1 cellular context compared by ENCODE assay signal in the genomic region with DNA sequence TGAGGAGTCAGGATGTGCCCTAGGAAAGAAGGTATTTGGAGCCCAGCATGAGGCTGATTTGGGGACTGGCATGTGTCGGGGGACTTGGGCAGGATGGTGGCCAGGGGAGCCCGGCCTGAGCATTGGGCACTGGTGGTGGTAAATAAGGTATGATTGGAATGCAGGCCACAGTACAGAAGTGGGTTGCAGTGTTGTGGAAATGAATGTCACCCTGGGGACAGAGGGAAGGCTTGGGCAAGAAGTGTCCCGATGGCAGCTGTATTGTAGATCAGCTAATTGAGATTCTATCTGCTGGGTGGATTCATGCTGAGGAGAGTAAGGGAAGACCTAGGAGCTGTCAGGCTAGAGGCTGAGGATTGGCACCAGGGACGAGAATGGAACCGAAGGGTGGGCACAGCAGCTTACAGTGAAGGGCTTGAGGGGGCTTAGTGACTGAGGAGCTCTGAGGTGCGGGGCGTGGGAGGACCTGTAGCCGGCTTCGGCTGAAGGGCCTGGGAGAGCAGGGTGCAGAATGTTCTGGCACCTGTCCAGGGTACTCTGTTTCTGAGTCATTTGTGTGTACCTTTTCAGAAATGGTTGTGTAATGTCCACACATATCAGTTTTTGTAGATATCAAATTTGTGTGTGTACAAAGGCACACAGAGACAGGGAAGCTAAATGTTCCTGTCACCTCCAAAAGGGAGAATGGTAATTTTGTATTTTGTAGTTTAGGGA.
TF ChIP-seq lines count a peak whose summit lies in the region.

No MANE protein-coding gene starts in this region.

TF ChIP-seq in HepG2, 621 proteins besides CTCF, POLR2A, EP300 and RAD21 (continued from another document and continues in another):
- TF ChIP-seq, protein P1, sequence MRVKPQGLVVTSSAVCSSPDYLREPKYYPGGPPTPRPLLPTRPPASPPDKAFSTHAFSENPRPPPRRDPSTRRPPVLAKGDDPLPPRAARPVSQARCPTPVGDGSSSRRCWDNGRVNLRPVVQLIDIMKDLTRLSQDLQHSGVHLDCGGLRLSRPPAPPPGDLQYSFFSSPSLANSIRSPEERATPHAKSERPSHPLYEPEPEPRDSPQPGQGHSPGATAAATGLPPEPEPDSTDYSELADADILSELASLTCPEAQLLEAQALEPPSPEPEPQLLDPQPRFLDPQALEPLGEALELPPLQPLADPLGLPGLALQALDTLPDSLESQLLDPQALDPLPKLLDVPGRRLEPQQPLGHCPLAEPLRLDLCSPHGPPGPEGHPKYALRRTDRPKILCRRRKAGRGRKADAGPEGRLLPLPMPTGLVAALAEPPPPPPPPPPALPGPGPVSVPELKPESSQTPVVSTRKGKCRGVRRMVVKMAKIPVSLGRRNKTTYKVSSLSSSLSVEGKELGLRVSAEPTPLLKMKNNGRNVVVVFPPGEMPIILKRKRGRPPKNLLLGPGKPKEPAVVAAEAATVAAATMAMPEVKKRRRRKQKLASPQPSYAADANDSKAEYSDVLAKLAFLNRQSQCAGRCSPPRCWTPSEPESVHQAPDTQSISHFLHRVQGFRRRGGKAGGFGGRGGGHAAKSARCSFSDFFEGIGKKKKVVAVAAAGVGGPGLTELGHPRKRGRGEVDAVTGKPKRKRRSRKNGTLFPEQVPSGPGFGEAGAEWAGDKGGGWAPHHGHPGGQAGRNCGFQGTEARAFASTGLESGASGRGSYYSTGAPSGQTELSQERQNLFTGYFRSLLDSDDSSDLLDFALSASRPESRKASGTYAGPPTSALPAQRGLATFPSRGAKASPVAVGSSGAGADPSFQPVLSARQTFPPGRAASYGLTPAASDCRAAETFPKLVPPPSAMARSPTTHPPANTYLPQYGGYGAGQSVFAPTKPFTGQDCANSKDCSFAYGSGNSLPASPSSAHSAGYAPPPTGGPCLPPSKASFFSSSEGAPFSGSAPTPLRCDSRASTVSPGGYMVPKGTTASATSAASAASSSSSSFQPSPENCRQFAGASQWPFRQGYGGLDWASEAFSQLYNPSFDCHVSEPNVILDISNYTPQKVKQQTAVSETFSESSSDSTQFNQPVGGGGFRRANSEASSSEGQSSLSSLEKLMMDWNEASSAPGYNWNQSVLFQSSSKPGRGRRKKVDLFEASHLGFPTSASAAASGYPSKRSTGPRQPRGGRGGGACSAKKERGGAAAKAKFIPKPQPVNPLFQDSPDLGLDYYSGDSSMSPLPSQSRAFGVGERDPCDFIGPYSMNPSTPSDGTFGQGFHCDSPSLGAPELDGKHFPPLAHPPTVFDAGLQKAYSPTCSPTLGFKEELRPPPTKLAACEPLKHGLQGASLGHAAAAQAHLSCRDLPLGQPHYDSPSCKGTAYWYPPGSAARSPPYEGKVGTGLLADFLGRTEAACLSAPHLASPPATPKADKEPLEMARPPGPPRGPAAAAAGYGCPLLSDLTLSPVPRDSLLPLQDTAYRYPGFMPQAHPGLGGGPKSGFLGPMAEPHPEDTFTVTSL (CRISPR knock-in tag; IDR thresholded peaks at IDR 0.05; ENCODE audit: borderline replicate concordance) = 0 out of 2 replicates have a peak, but pooled peaks have one; percentile 44
- TF ChIP-seq CAMTA2 (CRISPR knock-in tag; IDR thresholded peaks at IDR 0.05; ENCODE audit: borderline replicate concordance) (no peak), CEBPG (CRISPR knock-in tag; IDR thresholded peaks at IDR 0.05) (peak; percentile 54), NAIF1 (CRISPR knock-in tag; IDR thresholded peaks at IDR 0.05; ENCODE audit: borderline replicate concordance) (no peak), IRF2 (CRISPR knock-in tag; IDR thresholded peaks at IDR 0.05) (no peak), FIP1L1 (IDR thresholded peaks at IDR 0.05; ENCODE audit: borderline replicate concordance, insufficient read depth, low read depth, low read length) (no peak), LCORL (IDR thresholded peaks at IDR 0.05) (no peak), LCORL (CRISPR knock-in tag; IDR thresholded peaks at IDR 0.05) (0 out of 2 replicates have a peak, but pooled peaks have one; percentile 10), ZNF572 (CRISPR knock-in tag; IDR thresholded peaks at IDR 0.05) (no peak), MBD4 (IDR thresholded peaks at IDR 0.05; ENCODE audit: borderline replicate concordance, low read length) (no peak), PPARG (CRISPR knock-in tag; conservative IDR thresholded peaks at IDR 0.05) (no peak), ZNF577 (CRISPR knock-in tag; IDR thresholded peaks at IDR 0.05; ENCODE audit: borderline replicate concordance, low read depth) (no peak), ZNF367 (CRISPR knock-in tag; IDR thresholded peaks at IDR 0.05; ENCODE audit: borderline replicate concordance) (no peak), ZBTB8A (CRISPR knock-in tag; IDR thresholded peaks at IDR 0.05; ENCODE audit: borderline replicate concordance, low read depth) (no peak), CHD4 (IDR thresholded peaks at IDR 0.05; ENCODE audit: borderline replicate concordance, low read length) (no peak), NCOA2 (CRISPR knock-in tag; IDR thresholded peaks at IDR 0.05) (no peak), ZC3H4 (CRISPR knock-in tag; IDR thresholded peaks at IDR 0.05; ENCODE audit: borderline replicate concordance) (no peak), ZMAT3 (CRISPR knock-in tag; conservative IDR thresholded peaks at IDR 0.05) (no peak), SRF (IDR thresholded peaks at IDR 0.05; ENCODE audit: low read depth, low read length) (no peak), MXD4 (CRISPR knock-in tag; IDR thresholded peaks at IDR 0.05) (no peak), GABPA (IDR thresholded peaks at IDR 0.05; ENCODE audit: low read depth, low read length) (no peak), GABPA (CRISPR knock-in tag; IDR thresholded peaks at IDR 0.05; ENCODE audit: low read depth) (no peak), CBX1 (IDR thresholded peaks at IDR 0.05; ENCODE audit: low read depth) (no peak), ZNF329 (CRISPR knock-in tag; IDR thresholded peaks at IDR 0.05; ENCODE audit: low read depth) (no peak), HHEX (CRISPR knock-in tag; IDR thresholded peaks at IDR 0.05) (no peak), BCL6 (CRISPR knock-in tag; IDR thresholded peaks at IDR 0.05) (no peak), ZNF121 (CRISPR knock-in tag; IDR thresholded peaks at IDR 0.05) (no peak), TCF12 (IDR thresholded peaks at IDR 0.05) (no peak), TCF12 (CRISPR knock-in tag; IDR thresholded peaks at IDR 0.05) (no peak), CBX2 (IDR thresholded peaks at IDR 0.05; ENCODE audit: low read depth, low read length) (no peak), CBX2 (CRISPR knock-in tag; IDR thresholded peaks at IDR 0.05; ENCODE audit: low read depth) (no peak), TAF1 (CRISPR knock-in tag; IDR thresholded peaks at IDR 0.05) (no peak), JUN (CRISPR knock-in tag; IDR thresholded peaks at IDR 0.05) (no peak), HDAC2 (CRISPR knock-in tag; IDR thresholded peaks at IDR 0.05) (no peak), ZSCAN21 (CRISPR knock-in tag; IDR thresholded peaks at IDR 0.05; ENCODE audit: borderline replicate concordance) (no peak), ZBTB3 (CRISPR knock-in tag; IDR thresholded peaks at IDR 0.05; ENCODE audit: borderline replicate concordance, low read depth) (no peak), ZNF343 (CRISPR knock-in tag; IDR thresholded peaks at IDR 0.05) (no peak), PRPF4 (IDR thresholded peaks at IDR 0.05; ENCODE audit: low read depth, low read length, poor library complexity, severe bottlenecking) (no peak), REL (CRISPR knock-in tag; conservative IDR thresholded peaks at IDR 0.05) (no peak), REPIN1 (CRISPR knock-in tag; IDR thresholded peaks at IDR 0.05; ENCODE audit: borderline replicate concordance, low read depth) (no peak)
- TF ChIP-seq, protein P2, sequence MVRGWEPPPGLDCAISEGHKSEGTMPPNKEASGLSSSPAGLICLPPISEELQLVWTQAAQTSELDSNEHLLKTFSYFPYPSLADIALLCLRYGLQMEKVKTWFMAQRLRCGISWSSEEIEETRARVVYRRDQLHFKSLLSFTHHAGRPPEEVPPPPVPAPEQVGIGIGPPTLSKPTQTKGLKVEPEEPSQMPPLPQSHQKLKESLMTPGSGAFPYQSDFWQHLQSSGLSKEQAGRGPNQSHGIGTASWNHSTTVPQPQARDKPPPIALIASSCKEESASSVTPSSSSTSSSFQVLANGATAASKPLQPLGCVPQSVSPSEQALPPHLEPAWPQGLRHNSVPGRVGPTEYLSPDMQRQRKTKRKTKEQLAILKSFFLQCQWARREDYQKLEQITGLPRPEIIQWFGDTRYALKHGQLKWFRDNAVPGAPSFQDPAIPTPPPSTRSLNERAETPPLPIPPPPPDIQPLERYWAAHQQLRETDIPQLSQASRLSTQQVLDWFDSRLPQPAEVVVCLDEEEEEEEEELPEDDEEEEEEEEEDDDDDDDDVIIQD (CRISPR knock-in tag; IDR thresholded peaks at IDR 0.05; ENCODE audit: low read depth) = no peak
- TF ChIP-seq, protein P3, sequence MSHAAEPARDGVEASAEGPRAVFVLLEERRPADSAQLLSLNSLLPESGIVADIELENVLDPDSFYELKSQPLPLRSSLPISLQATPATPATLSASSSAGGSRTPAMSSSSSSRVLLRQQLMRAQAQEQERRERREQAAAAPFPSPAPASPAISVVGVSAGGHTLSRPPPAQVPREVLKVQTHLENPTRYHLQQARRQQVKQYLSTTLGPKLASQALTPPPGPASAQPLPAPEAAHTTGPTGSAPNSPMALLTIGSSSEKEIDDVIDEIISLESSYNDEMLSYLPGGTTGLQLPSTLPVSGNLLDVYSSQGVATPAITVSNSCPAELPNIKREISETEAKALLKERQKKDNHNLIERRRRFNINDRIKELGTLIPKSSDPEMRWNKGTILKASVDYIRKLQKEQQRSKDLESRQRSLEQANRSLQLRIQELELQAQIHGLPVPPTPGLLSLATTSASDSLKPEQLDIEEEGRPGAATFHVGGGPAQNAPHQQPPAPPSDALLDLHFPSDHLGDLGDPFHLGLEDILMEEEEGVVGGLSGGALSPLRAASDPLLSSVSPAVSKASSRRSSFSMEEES (CRISPR knock-in tag; IDR thresholded peaks at IDR 0.05) = no peak
- TF ChIP-seq, protein P4, sequence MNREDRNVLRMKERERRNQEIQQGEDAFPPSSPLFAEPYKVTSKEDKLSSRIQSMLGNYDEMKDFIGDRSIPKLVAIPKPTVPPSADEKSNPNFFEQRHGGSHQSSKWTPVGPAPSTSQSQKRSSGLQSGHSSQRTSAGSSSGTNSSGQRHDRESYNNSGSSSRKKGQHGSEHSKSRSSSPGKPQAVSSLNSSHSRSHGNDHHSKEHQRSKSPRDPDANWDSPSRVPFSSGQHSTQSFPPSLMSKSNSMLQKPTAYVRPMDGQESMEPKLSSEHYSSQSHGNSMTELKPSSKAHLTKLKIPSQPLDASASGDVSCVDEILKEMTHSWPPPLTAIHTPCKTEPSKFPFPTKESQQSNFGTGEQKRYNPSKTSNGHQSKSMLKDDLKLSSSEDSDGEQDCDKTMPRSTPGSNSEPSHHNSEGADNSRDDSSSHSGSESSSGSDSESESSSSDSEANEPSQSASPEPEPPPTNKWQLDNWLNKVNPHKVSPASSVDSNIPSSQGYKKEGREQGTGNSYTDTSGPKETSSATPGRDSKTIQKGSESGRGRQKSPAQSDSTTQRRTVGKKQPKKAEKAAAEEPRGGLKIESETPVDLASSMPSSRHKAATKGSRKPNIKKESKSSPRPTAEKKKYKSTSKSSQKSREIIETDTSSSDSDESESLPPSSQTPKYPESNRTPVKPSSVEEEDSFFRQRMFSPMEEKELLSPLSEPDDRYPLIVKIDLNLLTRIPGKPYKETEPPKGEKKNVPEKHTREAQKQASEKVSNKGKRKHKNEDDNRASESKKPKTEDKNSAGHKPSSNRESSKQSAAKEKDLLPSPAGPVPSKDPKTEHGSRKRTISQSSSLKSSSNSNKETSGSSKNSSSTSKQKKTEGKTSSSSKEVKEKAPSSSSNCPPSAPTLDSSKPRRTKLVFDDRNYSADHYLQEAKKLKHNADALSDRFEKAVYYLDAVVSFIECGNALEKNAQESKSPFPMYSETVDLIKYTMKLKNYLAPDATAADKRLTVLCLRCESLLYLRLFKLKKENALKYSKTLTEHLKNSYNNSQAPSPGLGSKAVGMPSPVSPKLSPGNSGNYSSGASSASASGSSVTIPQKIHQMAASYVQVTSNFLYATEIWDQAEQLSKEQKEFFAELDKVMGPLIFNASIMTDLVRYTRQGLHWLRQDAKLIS (CRISPR knock-in tag; IDR thresholded peaks at IDR 0.05) = no peak
- TF ChIP-seq, protein P5, sequence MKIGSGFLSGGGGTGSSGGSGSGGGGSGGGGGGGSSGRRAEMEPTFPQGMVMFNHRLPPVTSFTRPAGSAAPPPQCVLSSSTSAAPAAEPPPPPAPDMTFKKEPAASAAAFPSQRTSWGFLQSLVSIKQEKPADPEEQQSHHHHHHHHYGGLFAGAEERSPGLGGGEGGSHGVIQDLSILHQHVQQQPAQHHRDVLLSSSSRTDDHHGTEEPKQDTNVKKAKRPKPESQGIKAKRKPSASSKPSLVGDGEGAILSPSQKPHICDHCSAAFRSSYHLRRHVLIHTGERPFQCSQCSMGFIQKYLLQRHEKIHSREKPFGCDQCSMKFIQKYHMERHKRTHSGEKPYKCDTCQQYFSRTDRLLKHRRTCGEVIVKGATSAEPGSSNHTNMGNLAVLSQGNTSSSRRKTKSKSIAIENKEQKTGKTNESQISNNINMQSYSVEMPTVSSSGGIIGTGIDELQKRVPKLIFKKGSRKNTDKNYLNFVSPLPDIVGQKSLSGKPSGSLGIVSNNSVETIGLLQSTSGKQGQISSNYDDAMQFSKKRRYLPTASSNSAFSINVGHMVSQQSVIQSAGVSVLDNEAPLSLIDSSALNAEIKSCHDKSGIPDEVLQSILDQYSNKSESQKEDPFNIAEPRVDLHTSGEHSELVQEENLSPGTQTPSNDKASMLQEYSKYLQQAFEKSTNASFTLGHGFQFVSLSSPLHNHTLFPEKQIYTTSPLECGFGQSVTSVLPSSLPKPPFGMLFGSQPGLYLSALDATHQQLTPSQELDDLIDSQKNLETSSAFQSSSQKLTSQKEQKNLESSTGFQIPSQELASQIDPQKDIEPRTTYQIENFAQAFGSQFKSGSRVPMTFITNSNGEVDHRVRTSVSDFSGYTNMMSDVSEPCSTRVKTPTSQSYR (CRISPR knock-in tag; IDR thresholded peaks at IDR 0.05; ENCODE audit: borderline replicate concordance) = no peak
- TF ChIP-seq, protein P6, sequence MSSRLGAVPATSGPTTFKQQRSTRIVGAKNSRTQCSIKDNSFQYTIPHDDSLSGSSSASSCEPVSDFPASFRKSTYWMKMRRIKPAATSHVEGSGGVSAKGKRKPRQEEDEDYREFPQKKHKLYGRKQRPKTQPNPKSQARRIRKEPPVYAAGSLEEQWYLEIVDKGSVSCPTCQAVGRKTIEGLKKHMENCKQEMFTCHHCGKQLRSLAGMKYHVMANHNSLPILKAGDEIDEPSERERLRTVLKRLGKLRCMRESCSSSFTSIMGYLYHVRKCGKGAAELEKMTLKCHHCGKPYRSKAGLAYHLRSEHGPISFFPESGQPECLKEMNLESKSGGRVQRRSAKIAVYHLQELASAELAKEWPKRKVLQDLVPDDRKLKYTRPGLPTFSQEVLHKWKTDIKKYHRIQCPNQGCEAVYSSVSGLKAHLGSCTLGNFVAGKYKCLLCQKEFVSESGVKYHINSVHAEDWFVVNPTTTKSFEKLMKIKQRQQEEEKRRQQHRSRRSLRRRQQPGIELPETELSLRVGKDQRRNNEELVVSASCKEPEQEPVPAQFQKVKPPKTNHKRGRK (CRISPR knock-in tag; IDR thresholded peaks at IDR 0.05) = no peak
- TF ChIP-seq, protein P7, sequence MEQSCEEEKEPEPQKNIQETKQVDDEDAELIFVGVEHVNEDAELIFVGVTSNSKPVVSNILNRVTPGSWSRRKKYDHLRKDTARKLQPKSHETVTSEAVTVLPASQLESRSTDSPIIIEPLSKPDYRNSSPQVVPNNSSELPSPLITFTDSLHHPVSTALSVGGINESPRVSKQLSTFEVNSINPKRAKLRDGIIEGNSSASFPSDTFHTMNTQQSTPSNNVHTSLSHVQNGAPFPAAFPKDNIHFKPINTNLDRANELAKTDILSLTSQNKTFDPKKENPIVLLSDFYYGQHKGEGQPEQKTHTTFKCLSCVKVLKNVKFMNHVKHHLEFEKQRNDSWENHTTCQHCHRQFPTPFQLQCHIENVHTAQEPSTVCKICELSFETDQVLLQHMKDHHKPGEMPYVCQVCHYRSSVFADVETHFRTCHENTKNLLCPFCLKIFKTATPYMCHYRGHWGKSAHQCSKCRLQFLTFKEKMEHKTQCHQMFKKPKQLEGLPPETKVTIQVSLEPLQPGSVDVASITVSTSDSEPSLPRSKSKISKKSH (CRISPR knock-in tag; IDR thresholded peaks at IDR 0.05; ENCODE audit: borderline replicate concordance) = no peak
